Comparison of ENCODE assay signal across 1 cellular context in genomic region chr16:10907757-10908045, GRCh38.
TF ChIP-seq lines count a peak whose summit lies in the region.

No MANE protein-coding gene starts in this region.

TF ChIP-seq in K562, 482 proteins besides CTCF, POLR2A, EP300 and RAD21:
- no peak for TF ChIP-seq GTF2E2 (tag; IDR thresholded peaks at IDR 0.05)
- TF ChIP-seq, protein P1, sequence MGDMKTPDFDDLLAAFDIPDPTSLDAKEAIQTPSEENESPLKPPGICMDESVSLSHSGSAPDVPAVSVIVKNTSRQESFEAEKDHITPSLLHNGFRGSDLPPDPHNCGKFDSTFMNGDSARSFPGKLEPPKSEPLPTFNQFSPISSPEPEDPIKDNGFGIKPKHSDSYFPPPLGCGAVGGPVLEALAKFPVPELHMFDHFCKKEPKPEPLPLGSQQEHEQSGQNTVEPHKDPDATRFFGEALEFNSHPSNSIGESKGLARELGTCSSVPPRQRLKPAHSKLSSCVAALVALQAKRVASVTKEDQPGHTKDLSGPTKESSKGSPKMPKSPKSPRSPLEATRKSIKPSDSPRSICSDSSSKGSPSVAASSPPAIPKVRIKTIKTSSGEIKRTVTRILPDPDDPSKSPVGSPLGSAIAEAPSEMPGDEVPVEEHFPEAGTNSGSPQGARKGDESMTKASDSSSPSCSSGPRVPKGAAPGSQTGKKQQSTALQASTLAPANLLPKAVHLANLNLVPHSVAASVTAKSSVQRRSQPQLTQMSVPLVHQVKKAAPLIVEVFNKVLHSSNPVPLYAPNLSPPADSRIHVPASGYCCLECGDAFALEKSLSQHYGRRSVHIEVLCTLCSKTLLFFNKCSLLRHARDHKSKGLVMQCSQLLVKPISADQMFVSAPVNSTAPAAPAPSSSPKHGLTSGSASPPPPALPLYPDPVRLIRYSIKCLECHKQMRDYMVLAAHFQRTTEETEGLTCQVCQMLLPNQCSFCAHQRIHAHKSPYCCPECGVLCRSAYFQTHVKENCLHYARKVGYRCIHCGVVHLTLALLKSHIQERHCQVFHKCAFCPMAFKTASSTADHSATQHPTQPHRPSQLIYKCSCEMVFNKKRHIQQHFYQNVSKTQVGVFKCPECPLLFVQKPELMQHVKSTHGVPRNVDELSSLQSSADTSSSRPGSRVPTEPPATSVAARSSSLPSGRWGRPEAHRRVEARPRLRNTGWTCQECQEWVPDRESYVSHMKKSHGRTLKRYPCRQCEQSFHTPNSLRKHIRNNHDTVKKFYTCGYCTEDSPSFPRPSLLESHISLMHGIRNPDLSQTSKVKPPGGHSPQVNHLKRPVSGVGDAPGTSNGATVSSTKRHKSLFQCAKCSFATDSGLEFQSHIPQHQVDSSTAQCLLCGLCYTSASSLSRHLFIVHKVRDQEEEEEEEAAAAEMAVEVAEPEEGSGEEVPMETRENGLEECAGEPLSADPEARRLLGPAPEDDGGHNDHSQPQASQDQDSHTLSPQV (IDR thresholded peaks at IDR 0.05) = no peak
- no peak for TF ChIP-seq TEAD4 (IDR thresholded peaks at IDR 0.05; ENCODE audit: low read length)
- TF ChIP-seq TEAD4 (CRISPR knock-in tag; IDR thresholded peaks at IDR 0.05; ENCODE audit: borderline replicate concordance) = no peak
- no peak for TF ChIP-seq ID3 (CRISPR knock-in tag; IDR thresholded peaks at IDR 0.05)
- TF ChIP-seq ID3 (tag; IDR thresholded peaks at IDR 0.05) = no peak
- no peak for TF ChIP-seq ZNF707 (CRISPR knock-in tag; conservative IDR thresholded peaks at IDR 0.05)
- no peak for TF ChIP-seq KLF16 (IDR thresholded peaks at IDR 0.05)
- TF ChIP-seq FOXA3 (CRISPR knock-in tag; conservative IDR thresholded peaks at IDR 0.05 in 1 of 2, IDR thresholded peaks at IDR 0.05 in 1 of 2) = no peak
- no peak for TF ChIP-seq STAT6 (CRISPR knock-in tag; IDR thresholded peaks at IDR 0.05)
- no peak for TF ChIP-seq POLR2G (IDR thresholded peaks at IDR 0.05; ENCODE audit: low read depth, low read length)
- no peak for TF ChIP-seq MCM5 (IDR thresholded peaks at IDR 0.05; ENCODE audit: low read depth)
- no peak for TF ChIP-seq XRCC4 (IDR thresholded peaks at IDR 0.05; ENCODE audit: extremely low read depth, insufficient read depth, insufficient read length)
- TF ChIP-seq ZNF79 (CRISPR knock-in tag; IDR thresholded peaks at IDR 0.05; ENCODE audit: low read depth) = no peak
- TF ChIP-seq, protein P2, sequence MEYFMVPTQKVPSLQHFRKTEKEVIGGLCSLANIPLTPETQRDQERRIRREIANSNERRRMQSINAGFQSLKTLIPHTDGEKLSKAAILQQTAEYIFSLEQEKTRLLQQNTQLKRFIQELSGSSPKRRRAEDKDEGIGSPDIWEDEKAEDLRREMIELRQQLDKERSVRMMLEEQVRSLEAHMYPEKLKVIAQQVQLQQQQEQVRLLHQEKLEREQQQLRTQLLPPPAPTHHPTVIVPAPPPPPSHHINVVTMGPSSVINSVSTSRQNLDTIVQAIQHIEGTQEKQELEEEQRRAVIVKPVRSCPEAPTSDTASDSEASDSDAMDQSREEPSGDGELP (CRISPR knock-in tag; IDR thresholded peaks at IDR 0.05; ENCODE audit: borderline replicate concordance) = no peak
- no peak for TF ChIP-seq CBFA2T3 (IDR thresholded peaks at IDR 0.05)
